ENCODE assay signal across 27 cellular contexts in the genomic region with DNA sequence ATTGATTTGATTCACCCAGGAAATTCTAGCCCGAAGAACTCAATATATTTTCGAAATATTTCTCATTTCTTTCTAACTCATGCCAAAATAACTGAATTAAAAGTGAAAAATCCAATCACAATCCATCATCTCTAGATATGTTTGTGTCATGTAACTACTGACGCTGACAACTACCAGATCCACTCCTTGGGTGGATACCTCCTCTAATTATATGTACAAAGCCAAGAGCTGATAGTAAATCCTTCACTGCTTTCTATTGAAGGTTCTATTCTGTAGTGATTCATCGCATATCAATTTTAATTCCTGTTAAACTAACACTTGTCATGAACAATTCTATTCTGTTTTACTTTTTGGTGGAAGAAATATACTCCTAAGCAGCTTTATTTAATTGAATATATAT.
"Had no signal": no experiment of that assay in that cellular context is flagged by ENCODE, and none has a peak within 500 bp of the region (broad histone marks: within the 10 kb centered on the region; RNA-seq: fewer than 3 reads in every experiment).

No MANE protein-coding gene starts in this region.

- H3K27ac ChIP-seq: coronary artery, esophagus squamous epithelium, heart right ventricle, left lung, neutrophil, pancreas, right atrium auricular region, stomach, thyroid gland had no signal

- DNase-seq: effector memory CD8-positive, alpha-beta T cell; erythroblast; esophagus squamous epithelium; foreskin melanocyte; glutamatergic neuron; heart right ventricle; hippocampal formation; left cardiac atrium; left lung; mesenchymal stem cell; mucosa of descending colon; naive B cell; pancreas; stimulated activated CD4-positive, alpha-beta T cell treated with anti-CD3 and anti-CD28 coated beads, Interleukin-2, amount 100 ng/mL, for 24 hours; stimulated activated CD4-positive, alpha-beta T cell treated with anti-CD3 and anti-CD28 coated beads, Interleukin-4, amount 100 ng/mL, for 24 hours; stimulated activated naive CD4-positive, alpha-beta T cell treated with Interleukin-2 at 50 U/mL for 16 hours; stomach; thyroid gland had no signal

- H3K27me3 ChIP-seq: esophagus squamous epithelium, heart right ventricle, left lung, neutrophil, pancreas, right atrium auricular region, stomach, thyroid gland had no signal

- H3K4me3 Mint-ChIP-seq: effector memory CD8-positive, alpha-beta T cell; mesothelial cell of epicardium; naive B cell; natural killer cell treated with Interleukin-12 subunit alpha and Interleukin-12 subunit beta and Interleukin-15 and Interleukin-18, amount 100 ng/mL, for 72 hours; neural crest cell; stimulated activated effector memory CD8-positive, alpha-beta T cell treated with anti-CD3 and anti-CD28 coated beads, Interleukin-12 subunit alpha, Interleukin-12 subunit beta, amount 100 ng/mL, for 72 hours; type B pancreatic cell had no signal

- H3K36me3 Mint-ChIP-seq: naive B cell; stimulated activated effector memory CD8-positive, alpha-beta T cell treated with anti-CD3 and anti-CD28 coated beads, Interleukin-12 subunit alpha, Interleukin-12 subunit beta, amount 100 ng/mL, for 72 hours; type B pancreatic cell had no signal

- H3K9me3 Mint-ChIP-seq: type B pancreatic cell had no signal

- ATAC-seq: effector memory CD8-positive, alpha-beta T cell; heart right ventricle; left cardiac atrium; left lung; mucosa of descending colon; natural killer cell treated with Interleukin-12 subunit alpha and Interleukin-12 subunit beta and Interleukin-15 and Interleukin-18, amount 100 ng/mL, for 72 hours; pancreas; sciatic nerve; stimulated activated effector memory CD8-positive, alpha-beta T cell treated with anti-CD3 and anti-CD28 coated beads, Interleukin-12 subunit alpha, Interleukin-12 subunit beta, amount 100 ng/mL, for 72 hours had no signal

- H3K9me3 ChIP-seq: esophagus squamous epithelium, mucosa of descending colon, neutrophil, pancreas, thyroid gland had no signal

- H3K36me3 ChIP-seq: esophagus squamous epithelium, heart right ventricle, left lung, neutrophil, pancreas, right atrium auricular region, stomach, thyroid gland had no signal

- H3K4me1 ChIP-seq: esophagus squamous epithelium, heart right ventricle, left lung, pancreas, right atrium auricular region, stomach, thyroid gland had no signal

- H3K27ac Mint-ChIP-seq: effector memory CD8-positive, alpha-beta T cell; mesothelial cell of epicardium; naive B cell; natural killer cell treated with Interleukin-12 subunit alpha and Interleukin-12 subunit beta and Interleukin-15 and Interleukin-18, amount 100 ng/mL, for 72 hours; stimulated activated effector memory CD8-positive, alpha-beta T cell treated with anti-CD3 and anti-CD28 coated beads, Interleukin-12 subunit alpha, Interleukin-12 subunit beta, amount 100 ng/mL, for 72 hours; type B pancreatic cell had no signal

- H3K27me3 Mint-ChIP-seq: effector memory CD8-positive, alpha-beta T cell; naive B cell; natural killer cell treated with Interleukin-12 subunit alpha and Interleukin-12 subunit beta and Interleukin-15 and Interleukin-18, amount 100 ng/mL, for 72 hours; type B pancreatic cell had no signal

- H3K4me1 Mint-ChIP-seq: naive B cell; neural crest cell; stimulated activated effector memory CD8-positive, alpha-beta T cell treated with anti-CD3 and anti-CD28 coated beads, Interleukin-12 subunit alpha, Interleukin-12 subunit beta, amount 100 ng/mL, for 72 hours had no signal

- H3K4me3 ChIP-seq: coronary artery, esophagus squamous epithelium, heart right ventricle, left lung, mucosa of descending colon, pancreas, right atrium auricular region, stomach, thyroid gland had no signal
